In the genomic region with DNA sequence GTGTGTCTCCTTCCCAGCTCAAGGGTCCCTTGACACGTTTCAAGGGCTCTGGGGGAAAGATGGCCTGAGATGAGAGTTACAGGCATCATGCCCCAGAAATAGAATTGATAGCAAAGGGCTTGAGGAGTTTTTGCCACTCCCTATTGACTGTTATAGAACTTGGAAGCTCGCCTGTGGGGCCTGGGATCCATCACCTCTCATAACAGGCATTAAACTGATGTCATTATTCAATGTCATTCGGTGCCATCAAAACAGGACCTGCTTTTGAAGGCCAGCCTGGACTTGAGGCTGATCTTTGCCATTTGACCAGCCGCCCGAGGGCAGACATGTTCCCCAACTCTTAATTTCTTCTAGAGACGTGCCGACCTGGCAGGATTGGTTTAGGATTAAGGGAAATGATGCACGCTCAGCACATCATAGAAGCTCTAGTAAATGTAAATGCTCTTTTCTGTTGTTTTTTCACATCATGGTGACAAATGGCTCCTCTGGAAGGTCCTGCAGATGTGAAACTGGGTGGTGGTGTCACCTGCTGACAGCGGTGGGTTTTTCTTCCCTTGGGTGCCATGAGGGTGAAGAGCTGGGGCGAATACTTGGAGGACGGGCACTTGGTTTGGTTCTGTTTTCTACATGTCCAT, we compare ENCODE assay signal across 18 cellular contexts.
"Had no signal": no experiment of that assay in that cellular context is flagged by ENCODE, and none has a peak within 500 bp of the region (broad histone marks: within the 10 kb centered on the region; RNA-seq: fewer than 3 reads in every experiment).

No MANE protein-coding gene starts in this region.

- H3K36me3 Mint-ChIP-seq: naive thymus-derived CD8-positive, alpha-beta T cell had no signal

- DNase-seq: activated CD8-positive, alpha-beta memory T cell treated with anti-CD3 and anti-CD28 coated beads, Interleukin-2, amount 50 U/mL, for 48 hours; activated CD8-positive, alpha-beta T cell treated with anti-CD3 and anti-CD28 coated beads, Interleukin-2, amount 10 ng/mL, durations not matched to agents 7 days and 5 days; activated naive CD4-positive, alpha-beta T cell treated with Interleukin-2 at 50 U/mL for 16 hours; central memory CD4-positive, alpha-beta T cell; cortex of kidney; effector CD8-positive, alpha-beta T cell; foreskin melanocyte; kidney glomerular epithelial cell; lower lobe of right lung; naive thymus-derived CD8-positive, alpha-beta T cell; posterior cingulate gyrus; sigmoid colon; stimulated activated CD4-positive, alpha-beta T cell treated with anti-CD3 and anti-CD28 coated beads, Interleukin-2, amount 100 ng/mL, for 24 hours; stimulated activated naive CD4-positive, alpha-beta T cell; upper lobe of left lung had no signal

- H3K4me2 ChIP-seq: hepatocyte had no signal

- ATAC-seq: activated CD8-positive, alpha-beta T cell treated with anti-CD3 and anti-CD28 coated beads, Interleukin-2, amount 10 ng/mL, durations not matched to agents 7 days and 5 days; lower lobe of right lung; naive thymus-derived CD8-positive, alpha-beta T cell had no signal

- H3K27ac Mint-ChIP-seq: activated CD8-positive, alpha-beta T cell treated with anti-CD3 and anti-CD28 coated beads, Interleukin-2, amount 10 ng/mL, durations not matched to agents 7 days and 5 days had no signal

- H2AFZ ChIP-seq: hepatocyte had no signal

- H3K27ac ChIP-seq: hepatocyte, lower lobe of right lung, neutrophil, sigmoid colon, suprapubic skin, upper lobe of left lung had no signal

- H3K9me3 Mint-ChIP-seq: naive thymus-derived CD8-positive, alpha-beta T cell had no signal

- H3K4me3 ChIP-seq: hepatocyte, lower lobe of right lung, sigmoid colon, suprapubic skin, upper lobe of left lung had no signal

- H3K9me3 ChIP-seq: lower lobe of right lung, neutrophil, sigmoid colon, suprapubic skin, upper lobe of left lung had no signal

- H3K27me3 Mint-ChIP-seq: naive thymus-derived CD8-positive, alpha-beta T cell had no signal

- H3K36me3 ChIP-seq: lower lobe of right lung, neutrophil, sigmoid colon, suprapubic skin, upper lobe of left lung had no signal

- H3K4me3 Mint-ChIP-seq: activated CD8-positive, alpha-beta T cell treated with anti-CD3 and anti-CD28 coated beads, Interleukin-2, amount 10 ng/mL, durations not matched to agents 7 days and 5 days; naive thymus-derived CD8-positive, alpha-beta T cell had no signal

- H3K27me3 ChIP-seq: hepatocyte, neutrophil, sigmoid colon, suprapubic skin, upper lobe of left lung had no signal
